In the genomic region with DNA sequence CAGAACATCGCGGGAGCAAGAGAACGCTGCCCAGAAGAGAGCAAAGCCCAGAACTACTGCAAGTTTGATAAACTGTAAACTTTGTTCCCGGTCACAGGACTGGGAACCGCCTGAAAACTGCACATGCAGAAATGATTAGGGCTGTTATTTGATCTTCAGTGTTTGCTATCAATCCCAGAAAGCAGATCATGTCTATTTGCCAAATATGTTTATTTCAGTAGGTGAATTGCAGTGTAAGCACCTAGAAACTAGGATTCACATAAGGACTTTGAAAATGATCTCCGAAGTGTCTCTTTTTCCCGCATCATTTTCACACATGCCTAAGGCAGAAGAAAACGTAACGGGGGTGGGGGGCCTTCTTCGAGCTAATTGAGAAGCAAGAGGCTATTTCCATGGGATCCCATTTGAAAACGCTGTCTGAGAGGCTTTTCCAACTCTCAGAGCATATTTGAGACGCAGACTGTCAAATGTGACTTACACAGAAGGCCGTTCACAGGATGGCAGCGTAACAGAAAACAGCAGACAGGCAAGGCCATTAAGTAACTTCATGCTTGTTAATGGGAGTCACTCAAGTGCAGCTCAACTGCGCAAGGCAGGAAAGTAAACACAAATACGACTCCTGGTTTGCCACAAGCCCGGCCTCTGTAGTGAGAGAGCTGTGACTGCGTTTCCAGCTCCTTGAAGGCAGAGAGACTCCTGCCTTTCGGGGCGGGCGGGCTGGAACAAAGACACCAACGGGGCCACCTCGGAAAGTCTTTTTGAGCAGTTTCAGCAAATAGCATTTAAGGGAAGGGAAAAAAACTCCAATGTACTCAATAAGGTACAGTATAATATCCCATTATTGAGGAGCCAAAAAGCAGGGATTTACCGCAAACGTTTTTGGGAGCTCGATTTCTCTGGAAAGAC, we compare ENCODE assay signal across 8 cellular contexts.
A peak's percentile ranks its signal among the peaks of the same experiment; 100 is the strongest.
DNase-seq lines count a peak whose midpoint lies in the region; ATAC-seq, FAIRE-seq and TF ChIP-seq lines count a peak whose summit lies in the region.

No MANE protein-coding gene starts in this region.

- H3K9me3 ChIP-seq in mammary epithelial cell (replicated peaks; ENCODE audit: insufficient read depth, low read length) (no peaks in the 10 kb centered on the region), HepG2 (ENCODE audit: low read length) (no peaks in the 10 kb centered on the region), thymus (ENCODE audit: control insufficient read depth) (no peaks in the 10 kb centered on the region)

- peak; percentile 58 to 74 for TF ChIP-seq POLR2A in HepG2 (IDR thresholded peaks at IDR 0.05; ENCODE audit: insufficient read depth in 1 of 2, low read depth in 2 of 2, low read length in 2 of 2)

- peaks cover 29% of the 10 kb centered on the region for H3K4me1 ChIP-seq in mammary epithelial cell (ENCODE audit: insufficient read depth, low read length)
- peaks cover 83% of the 10 kb centered on the region for H3K4me1 ChIP-seq in HepG2 (ENCODE audit: insufficient read depth, low read length)
- peaks cover 14% of the 10 kb centered on the region for H3K4me1 ChIP-seq in thymus (ENCODE audit: control insufficient read depth, insufficient read depth, low read length)

- H3K9ac ChIP-seq in mammary epithelial cell (ENCODE audit: insufficient read depth, low read length) (no peak overlapping the region), HepG2 (ENCODE audit: insufficient read depth, low read depth, low read length) (peak overlapping the region; percentile 70)

- CTCF ChIA-PET in mammary epithelial cell (lab: Charles Lee; ENCODE audit: low non-redundant PET), result interaction anchor here (0.6 to 0.7 kb wide), 3 partner anchors 27 to 177 kb away, joined by 4 to 5 read pairs (median 5); no protein-coding TSS in a partner anchor
- CTCF ChIA-PET in HepG2 (lab: Yijun Ruan, JAX; ENCODE audit: low intra/inter-chr PET ratio, low total read pairs), result interaction anchor here (0.6 to 1.0 kb wide), 2 partner anchors 131 to 177 kb away, joined by 3 to 5 read pairs; no protein-coding TSS in a partner anchor

- DNase-seq in GF-D8 (lab: John Stamatoyannopoulos, UW), result peak; percentile 11
- peak; percentile 70 for DNase-seq in NCI-H2196 (lab: John Stamatoyannopoulos, UW; ENCODE audit: unreplicated experiment)
- peak; percentile 78 for DNase-seq in mammary epithelial cell
- peak; percentile 88 for DNase-seq in HepG2 (ENCODE audit: low spot score)
- no peak for DNase-seq in omental fat pad (ENCODE audit: low spot score)
- no peak for DNase-seq in NCI-H345 (lab: John Stamatoyannopoulos, UW)

- TF ChIP-seq RAD21 in HepG2 (CRISPR knock-in tag; IDR thresholded peaks at IDR 0.05), result 0 out of 2 replicates have a peak, but pooled peaks have one; percentile 24

- H3K4me2 ChIP-seq in mammary epithelial cell (ENCODE audit: insufficient read depth, low read depth, low read length) (no peak overlapping the region), HepG2 (ENCODE audit: low read depth, low read length) (peak overlapping the region; percentile 92)

- peak; percentile 90 for ATAC-seq in HepG2
- ATAC-seq in omental fat pad (ENCODE audit: low FRiP score), result no peak
- no peak for ATAC-seq in HG03457 (IDR thresholded peaks at IDR 0.05; ENCODE audit: unreplicated experiment)

- H2AFZ ChIP-seq in mammary epithelial cell (ENCODE audit: low read depth, low read length), result peak overlapping the region; percentile 77
- peak overlapping the region; percentile 74 for H2AFZ ChIP-seq in HepG2 (ENCODE audit: low read length)

- BruUV-seq in mammary epithelial cell (replicated peaks; lab: Mats Ljungman, UMichigan), result TSS peak; percentile 37
- BruUV-seq in HepG2 (replicated peaks; lab: Mats Ljungman, UMichigan), result TSS peak; percentile 78

- H3K4me3 ChIP-seq in mammary epithelial cell (replicated peaks in 1 of 3; ENCODE audit: insufficient read depth in 1 of 3, low read depth in 2 of 3, low read length in 3 of 3), result no peak overlapping the region
- H3K4me3 ChIP-seq in HepG2 (replicated peaks in 1 of 3; ENCODE audit: insufficient read depth in 1 of 3, low read depth in 2 of 3, low read length in 3 of 3), result peak overlapping the region; percentile 44 to 59 (median 45)
- H3K4me3 ChIP-seq in thymus (ENCODE audit: low read length), result no peak overlapping the region

- dilution Hi-C loops in mammary epithelial cell (cut with HindIII; ENCODE audit: low sequenced_read_pairs), result no loop called here

- H3K79me2 ChIP-seq in mammary epithelial cell (ENCODE audit: insufficient read depth, low read length) (no peaks in the 10 kb centered on the region), HepG2 (ENCODE audit: insufficient read depth, low read length) (no peaks in the 10 kb centered on the region)

- in situ Hi-C loops in mammary epithelial cell (cut with MboI; ENCODE audit: low sequenced_read_pairs in 2 of 2), result no loop called here
- in situ Hi-C loops in HepG2 (cut with HindIII; ENCODE audit: extremely low pct_ligation_motif_present, low pct_unique_long_range_greater_than_20kb), result no loop called here

- H3K27ac ChIP-seq in mammary epithelial cell (ENCODE audit: insufficient read depth, low read depth, low read length) (no peak overlapping the region), HepG2 (ENCODE audit: extremely low read length, insufficient read depth, low read length) (peak overlapping the region; percentile 73), thymus (ENCODE audit: low read depth) (peak overlapping the region; percentile 66)

- WGBS in mammary epithelial cell (ENCODE audit: low coverage, missing lambda C conversion rate), result 87% methylated on average over 25 of the region's 26 CpGs
- 2% methylated on average over 26 of the region's 26 CpGs for WGBS in HepG2 (ENCODE audit: low lambda C conversion rate)
- WGBS in thymus, result 94% methylated on average over 26 of the region's 26 CpGs

- intact Hi-C loops in mammary epithelial cell (cut with micrococcal nuclease), result loop anchor here (5.0 to 10.0 kb wide), 6 partner anchors 34 to 179 kb away; partner anchors contain the start of gene ZNF217
- intact Hi-C loops in HepG2 (cut with micrococcal nuclease; ENCODE audit: unreplicated experiment), result loop anchor here (1.0 to 5.0 kb wide), 10 partner anchors 49 to 203 kb away; no protein-coding TSS in a partner anchor

- H4K20me1 ChIP-seq in mammary epithelial cell (ENCODE audit: insufficient read depth, low read length), result no peaks in the 10 kb centered on the region
- no peaks in the 10 kb centered on the region for H4K20me1 ChIP-seq in HepG2 (ENCODE audit: insufficient read depth, low read length)

- POLR2A ChIA-PET in HepG2 (lab: Yijun Ruan, JAX), result interaction anchor here (0.8 to 6.4 kb wide), 51 partner anchors 8 to 395 kb away, joined by 3 to 51 read pairs (median 6); partner anchors contain the start of gene ZNF217

- no peaks in the 10 kb centered on the region for H3K36me3 ChIP-seq in mammary epithelial cell (ENCODE audit: insufficient read depth, low read length)
- no peaks in the 10 kb centered on the region for H3K36me3 ChIP-seq in HepG2 (replicated peaks in 1 of 2; ENCODE audit: control insufficient read depth in 1 of 2, insufficient read depth in 2 of 2, low read length in 2 of 2)
- no peaks in the 10 kb centered on the region for H3K36me3 ChIP-seq in thymus (ENCODE audit: control insufficient read depth, insufficient read depth)

- TF ChIP-seq CTCF in mammary epithelial cell (conservative IDR thresholded peaks at IDR 0.05 in 1 of 2, IDR thresholded peaks at IDR 0.05 in 1 of 2; ENCODE audit: extremely low read depth in 1 of 2, insufficient read depth in 1 of 2, low read depth in 1 of 2, low read length in 2 of 2) (no peak), HepG2 (CRISPR knock-in tag; IDR thresholded peaks at IDR 0.05) (no peak; the same call in 1 of the 2 replicates), omental fat pad (IDR thresholded peaks at IDR 0.05) (no peak)

- peak; percentile 82 for FAIRE-seq in HepG2 (lab: Jason Lieb, UNC)

- no peaks in the 10 kb centered on the region for H3K27me3 ChIP-seq in mammary epithelial cell (ENCODE audit: insufficient read depth, low read length)
- no peaks in the 10 kb centered on the region; a peak in 1 of 5 replicates for H3K27me3 ChIP-seq in HepG2 (ENCODE audit: control insufficient read depth in 1 of 2, insufficient read depth in 2 of 2, low read length in 2 of 2)
- H3K27me3 ChIP-seq in thymus (ENCODE audit: control insufficient read depth, insufficient read depth), result no peaks in the 10 kb centered on the region

- TF ChIP-seq EP300 in HepG2 (IDR thresholded peaks at IDR 0.05; ENCODE audit: low read depth in 2 of 2, low read length in 2 of 2), result peak in 1 of 2 experiments; percentile 63; a peak in 1 of 4 replicates
- no peak; the same call in 1 of the 2 replicates for TF ChIP-seq EP300 in HepG2 (CRISPR knock-in tag; IDR thresholded peaks at IDR 0.05; ENCODE audit: borderline replicate concordance)

TF ChIP-seq in HepG2, 621 proteins besides CTCF, POLR2A, EP300 and RAD21 (continues in another document):
- TF ChIP-seq KLF6 (CRISPR knock-in tag; IDR thresholded peaks at IDR 0.05) (peak; percentile 77; the same call in 1 of the 2 replicates), GLI4 (CRISPR knock-in tag; IDR thresholded peaks at IDR 0.05; ENCODE audit: borderline replicate concordance) (no peak), ZNF570 (CRISPR knock-in tag; IDR thresholded peaks at IDR 0.05; ENCODE audit: borderline replicate concordance) (no peak), TFE3 (CRISPR knock-in tag; IDR thresholded peaks at IDR 0.05) (peak; percentile 47; the same call in 1 of the 2 replicates), ZNF331 (CRISPR knock-in tag; IDR thresholded peaks at IDR 0.05) (peak; percentile 78), ZNF703 (CRISPR knock-in tag; IDR thresholded peaks at IDR 0.05; ENCODE audit: borderline replicate concordance) (no peak; the same call in 1 of the 2 replicates)

Comparison
In these comparisons a context has a peak if more than half of its experiments do, and no peak if none do; other contexts are left out.
1. DNase-seq: peak in GF-D8 (single experiment), NCI-H2196 (single experiment), mammary epithelial cell (single experiment) and HepG2 (single experiment); none in omental fat pad (single experiment) and NCI-H345 (single experiment).
2. H3K4me3 ChIP-seq: peak in HepG2 (3 of 3); none in mammary epithelial cell (0 of 3) and thymus (single experiment).